8 cellular contexts compared by ENCODE assay signal in the genomic region with DNA sequence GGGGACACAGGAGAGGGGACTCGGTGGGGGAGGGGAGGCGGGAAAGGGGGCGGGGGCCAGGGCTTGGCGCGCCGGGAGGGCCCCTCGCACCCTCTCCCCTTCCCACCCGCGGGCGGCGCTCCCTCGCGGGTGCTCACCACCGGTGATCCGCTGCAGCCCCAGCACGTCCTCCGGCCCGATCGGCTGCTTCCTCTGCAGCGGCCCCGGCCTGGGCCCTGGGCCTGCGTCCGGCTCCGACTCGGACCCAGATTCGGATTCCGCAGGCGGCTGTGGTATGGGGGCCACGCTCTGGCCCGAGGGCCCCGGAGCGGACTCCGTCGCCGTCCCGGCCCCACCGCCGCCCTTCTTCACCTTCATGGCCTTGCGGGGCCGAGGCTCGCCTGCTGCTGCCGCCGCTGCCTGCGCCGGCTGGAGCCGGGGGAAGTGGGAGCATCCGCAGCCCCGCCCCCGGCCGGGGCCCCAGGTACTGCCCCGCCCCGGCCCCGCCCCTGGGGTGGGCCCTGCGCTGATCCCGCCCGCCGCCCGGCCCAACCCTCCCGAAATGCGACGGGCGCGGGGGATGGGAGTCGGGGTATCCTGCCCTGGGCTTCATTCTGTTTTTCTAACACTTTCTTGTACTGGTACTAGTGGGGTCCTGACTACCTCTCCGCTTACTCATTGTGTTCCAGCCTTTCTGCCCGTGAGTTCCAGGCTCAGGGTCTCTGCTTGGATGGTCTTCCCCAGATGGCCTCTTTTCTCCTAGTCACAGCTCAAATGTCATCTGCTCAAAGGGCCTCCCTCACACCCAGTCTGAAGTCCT. TPM values are rescaled to one million over a fixed set of nuclear protein-coding genes. Genes with fewer than 3 reads are reported as not detected.
A peak's percentile ranks its signal among the peaks of the same experiment; 100 is the strongest.
DNase-seq lines count a peak whose midpoint lies in the region; ATAC-seq and TF ChIP-seq lines count a peak whose summit lies in the region.

Gene UNC119 (minus strand): TSS at position 424 of the 799 bp plus-strand sequence. CDS start 67 bp downstream, at position 357.

- peak within 1 kb of the TSS; percentile 78 for H3K9ac ChIP-seq in GM23248

- H3K4me2 ChIP-seq in GM23248 (ENCODE audit: unreplicated experiment) = peak within 1 kb of the TSS; percentile 97
- peak within 1 kb of the TSS; percentile 91 for H3K4me2 ChIP-seq in hepatocyte

- in situ Hi-C loops in GM23248 (cut with MboI) = no loop called here

- H3K4me1 ChIP-seq in GM23248 (ENCODE audit: insufficient read depth) (no peaks in the 10 kb centered on the region), ascending aorta (peaks cover 3 to 11% of the 10 kb centered on the region in 2 donors), hepatocyte (ENCODE audit: insufficient read depth) (peaks cover 23% of the 10 kb centered on the region), aorta (ENCODE audit: control insufficient read depth in 1 of 2, insufficient read depth in 2 of 2, low read length in 2 of 2) (no peaks in the 10 kb centered on the region)

- H3K79me2 ChIP-seq in GM23248 (ENCODE audit: insufficient read depth) = peaks cover 14% of the 10 kb centered on the region; the same call in 1 of the 2 replicates
- H3K79me2 ChIP-seq in hepatocyte = peaks cover 22% of the 10 kb centered on the region

- no peaks in the 10 kb centered on the region for H4K20me1 ChIP-seq in GM23248 (ENCODE audit: insufficient read depth)
- H4K20me1 ChIP-seq in hepatocyte (ENCODE audit: insufficient read depth, poor library complexity, severe bottlenecking) = peaks cover 10% of the 10 kb centered on the region

- H3K4me3 ChIP-seq in GM23248 (peak within 1 kb of the TSS; percentile 76), ascending aorta (peak within 1 kb of the TSS; percentile 88 to 90), hepatocyte (peak within 1 kb of the TSS; percentile 94), aorta (ENCODE audit: low read length in 2 of 2) (peak within 1 kb of the TSS; percentile 71 to 86)

- H3K36me3 ChIP-seq in GM23248 (ENCODE audit: low read depth) (no peaks in the 10 kb centered on the region), ascending aorta (peaks cover 37 to 38% of the 10 kb centered on the region in 2 donors), hepatocyte (replicated peaks; ENCODE audit: insufficient read depth, low read depth) (no peaks in the 10 kb centered on the region), aorta (ENCODE audit: control insufficient read depth in 1 of 2, insufficient read depth in 2 of 2, low read length in 1 of 2) (peaks cover 0 to 6% of the 10 kb centered on the region in 2 donors)

- peak; percentile 91 for ATAC-seq in aorta (ENCODE audit: low FRiP score)

- no peaks in the 10 kb centered on the region for H3K9me3 ChIP-seq in GM23248 (ENCODE audit: low read depth)
- no peaks in the 10 kb centered on the region for H3K9me3 ChIP-seq in ascending aorta
- H3K9me3 ChIP-seq in hepatocyte (ENCODE audit: low read depth) = no peaks in the 10 kb centered on the region
- H3K9me3 ChIP-seq in aorta (ENCODE audit: control insufficient read depth, low read length) = no peaks in the 10 kb centered on the region

- H3K27ac ChIP-seq in GM23248 = no peak within 1 kb of the TSS
- H3K27ac ChIP-seq in ascending aorta = peak within 1 kb of the TSS; percentile 59 to 73
- peak within 1 kb of the TSS; percentile 91 for H3K27ac ChIP-seq in hepatocyte
- H3K27ac ChIP-seq in aorta (ENCODE audit: low read depth in 1 of 2, low read length in 2 of 2) = peak within 1 kb of the TSS in 1 of 2 donors; percentile 29

- no peaks in the 10 kb centered on the region for H3K27me3 ChIP-seq in GM23248 (replicated peaks; ENCODE audit: insufficient read depth)
- no peaks in the 10 kb centered on the region for H3K27me3 ChIP-seq in ascending aorta
- H3K27me3 ChIP-seq in hepatocyte = no peaks in the 10 kb centered on the region
- H3K27me3 ChIP-seq in aorta (ENCODE audit: control insufficient read depth in 1 of 2, insufficient read depth in 2 of 2, low read length in 1 of 2) = no peaks in the 10 kb centered on the region

- 1 to 2% methylated on average over 25 to 41 of the region's 66 CpGs for WGBS in GM23248 (ENCODE audit: low coverage in 1 of 2, low lambda C conversion rate in 2 of 2, missing lambda C conversion rate in 2 of 2), 2 experiments
- WGBS in hepatocyte (ENCODE audit: low lambda C conversion rate, missing lambda C conversion rate) = 2% methylated on average over 25 of the region's 66 CpGs
- 1 to 3% methylated on average over 23 to 66 of the region's 66 CpGs for WGBS in aorta, 2 donors

- H3F3A ChIP-seq in GM23248 (ENCODE audit: insufficient read depth) = no peaks in the 10 kb centered on the region

- DNase-seq in DMS79 (lab: John Stamatoyannopoulos, UW) (peak; percentile 44), GM23248 (peak; percentile 92), NAMALWA (ENCODE audit: low spot score) (peak; percentile 82), ascending aorta (ENCODE audit: low spot score in 2 of 2) (peak in 1 of 2 donors; percentile 81), hepatocyte (ENCODE audit: low spot score) (peak; percentile 96), retina (peak; percentile 83), aorta (peak; percentile 80 to 93)

- no peak for TF ChIP-seq CTCF in ascending aorta (IDR thresholded peaks at IDR 0.05)
- no peak for TF ChIP-seq CTCF in hepatocyte (IDR thresholded peaks at IDR 0.05; ENCODE audit: poor library complexity)

- H3K9me2 ChIP-seq in GM23248 (ENCODE audit: insufficient read depth) = no peaks in the 10 kb centered on the region
- H3K9me2 ChIP-seq in hepatocyte (replicated peaks; ENCODE audit: insufficient read depth) = no peaks in the 10 kb centered on the region

- intact Hi-C loops in T-helper 2 cell treated with Interferon-gamma antibody and Interleukin-4, amounts not matched to agents 100 ng/mL and 5 ng/mL, for 36 hours (cut with micrococcal nuclease) = loop anchor here (1.0 to 5.0 kb wide), 2 partner anchors 19 to 160 kb away; partner anchors contain the start of genes PIGS and PROCA1
- intact Hi-C loops in ascending aorta (cut with DNase I) = loop anchor here (1.0 kb wide), 1 partner anchor 19 kb away; the partner anchor contains the start of gene PIGS
- intact Hi-C loops in aorta (cut with DNase I) = loop anchor here (2.0 to 5.0 kb wide), 2 partner anchors 45 to 46 kb away; partner anchors contain the start of gene SPAG5 (in 2 of the 2)

- H2AFZ ChIP-seq in GM23248 = peak within 1 kb of the TSS; percentile 70
- peak within 1 kb of the TSS; percentile 92 for H2AFZ ChIP-seq in hepatocyte

RNA-seq across cellular contexts. Expression of gene UNC119, which starts in this region (rescaled TPM):
- 30.9 and 50.9 TPM in 2 replicates for total RNA-seq in GM23248 (2014; rRNA removed; shearing (Covaris generic))
- polyA plus RNA-seq in GM23248 (2016; fragmentation: Nextera tagmentation; extraction: Ambion mirVana) = 28.8 and 29.4 TPM in 2 replicates
- 43.5 and 47.8 TPM in 2 replicates for total RNA-seq in T-helper 2 cell treated with Interferon-gamma antibody and Interleukin-4, amounts not matched to agents 100 ng/mL and 5 ng/mL, for 36 hours
- total RNA-seq in ascending aorta = 33.8 TPM
- total RNA-seq in hepatocyte = 65.2 and 68.1 TPM in 2 replicates
- polyA plus RNA-seq in hepatocyte = 85.5 and 87.6 TPM in 2 replicates
- 10 to 100 TPM; 17.4 to 25.7 TPM for total RNA-seq in aorta
- polyA plus RNA-seq in aorta = 10 to 100 TPM; 18.7 to 36.6 TPM
